In the genomic region with DNA sequence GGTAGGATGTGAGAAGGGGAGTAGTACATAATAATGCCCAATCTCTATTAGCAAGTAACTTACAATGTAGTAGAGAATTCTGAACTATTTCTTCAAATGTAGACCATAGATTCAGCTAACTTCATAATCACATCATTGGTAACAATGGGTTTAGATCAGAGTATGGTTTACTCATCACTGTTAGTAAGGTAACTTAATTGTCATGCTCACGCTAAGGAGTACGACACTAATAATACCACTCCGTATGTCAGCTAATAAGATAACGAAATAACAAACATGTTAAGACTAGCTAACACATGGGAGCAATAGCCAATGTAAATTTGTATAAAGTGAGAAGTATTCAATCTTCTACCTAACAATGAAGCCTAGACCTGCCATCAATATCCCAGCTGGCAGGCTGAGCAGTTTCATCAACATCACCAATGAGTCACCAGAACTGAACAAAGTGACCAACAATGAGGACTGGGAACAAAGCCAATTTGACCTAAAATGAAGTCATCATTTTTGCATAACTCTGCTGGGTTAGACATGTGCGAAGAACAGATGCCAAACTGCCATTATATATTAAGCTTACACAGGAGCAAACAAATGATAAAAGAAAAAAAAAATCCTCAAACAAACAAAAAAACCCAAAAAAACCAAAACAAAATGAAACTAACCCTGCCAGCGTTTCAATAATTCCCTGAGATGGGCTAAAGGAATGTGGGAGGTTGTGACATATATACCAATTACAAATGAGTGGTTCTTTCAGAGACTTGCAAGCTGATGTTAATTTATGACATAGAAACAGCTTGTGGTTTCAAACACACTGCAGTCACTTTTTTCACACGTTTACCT, we compare ENCODE assay signal across 8 cellular contexts. TPM values are rescaled to one million over a fixed set of nuclear protein-coding genes. Genes with fewer than 3 reads are reported as not detected.
DNase-seq lines count a peak whose midpoint lies in the region; ATAC-seq and TF ChIP-seq lines count a peak whose summit lies in the region.

No MANE protein-coding gene starts in this region.

- peak; percentile 75 for ATAC-seq in GM19452 (IDR thresholded peaks at IDR 0.05; ENCODE audit: unreplicated experiment)
- peak; percentile 85 for ATAC-seq in HG03469 (IDR thresholded peaks at IDR 0.05; ENCODE audit: unreplicated experiment)
- ATAC-seq in GM19455 (IDR thresholded peaks at IDR 0.05; ENCODE audit: unreplicated experiment), result no peak

- TF ChIP-seq CTCF in chondrocyte (IDR thresholded peaks at IDR 0.05), result no peak

- H3K27me3 Mint-ChIP-seq in chondrocyte (ENCODE audit: low read depth), result no peaks in the 10 kb centered on the region

- DNase-seq in DMS 273 (lab: John Stamatoyannopoulos, UW; ENCODE audit: unreplicated experiment) (peak; percentile 94), NOMO-1 treated with DMSO at 0.1 percent for 48 hours (lab: John Stamatoyannopoulos, UW; ENCODE audit: unreplicated experiment) (peak; percentile 82), chondrocyte (ENCODE audit: low spot score) (no peak), medulla oblongata (ENCODE audit: extremely low spot score) (peak; percentile 78), HuH-7 (ENCODE audit: low spot score) (no peak)

- no peak overlapping the region for H3K4me3 Mint-ChIP-seq in chondrocyte (ENCODE audit: unreplicated experiment)

- peaks cover 26% of the 10 kb centered on the region for H3K36me3 Mint-ChIP-seq in chondrocyte (ENCODE audit: low read depth)

- H3K27ac Mint-ChIP-seq in chondrocyte (ENCODE audit: unreplicated experiment), result peak overlapping the region; percentile 18

- peaks cover 36% of the 10 kb centered on the region for H3K4me1 Mint-ChIP-seq in chondrocyte (ENCODE audit: low read depth)

- H3K9me3 Mint-ChIP-seq in chondrocyte (ENCODE audit: low read depth), result no peaks in the 10 kb centered on the region

RNA-seq across cellular contexts. Expression of gene CCDC141, which starts 56.6 kb away (rescaled TPM):
- total RNA-seq in chondrocyte, result not detected in 3 replicates

Comparison
In these comparisons a context has a peak if more than half of its experiments do, and no peak if none do; other contexts are left out.
1. DNase-seq: peak in DMS 273 (single experiment), NOMO-1 treated with DMSO at 0.1 percent for 48 hours (single experiment) and medulla oblongata (single experiment); none in chondrocyte (single experiment) and HuH-7 (single experiment).